In genomic region chr7:101420436-101420835, GRCh38 we compare ENCODE assay signal across 16 cellular contexts. TPM values are rescaled to one million over a fixed set of nuclear protein-coding genes. Genes with fewer than 3 reads are reported as not detected.
DNase-seq lines count a peak whose midpoint lies in the region; ATAC-seq and TF ChIP-seq lines count a peak whose summit lies in the region.
"Had no signal": no experiment of that assay in that cellular context is flagged by ENCODE, and none has a peak within 500 bp of the region (broad histone marks: within the 10 kb centered on the region; RNA-seq: fewer than 3 reads in every experiment).

No MANE protein-coding gene starts in this region.

- H2AK5ac ChIP-seq in mesendoderm (ENCODE audit: low read length): no peak overlapping the region

- H3K4me2 ChIP-seq in mesendoderm (ENCODE audit: low read length): no peak overlapping the region

- DNase-seq in Daoy (ENCODE audit: low read depth) (peak; percentile 79), HEK293T (ENCODE audit: extremely low spot score) (peak; percentile 37), WTC11 (ENCODE audit: low spot score) (peak; percentile 88), mesendoderm (peak; percentile 80), NCI-H1436 treated with DMSO at 0.1 percent for 48 hours (lab: John Stamatoyannopoulos, UW) (no peak), SIG-M5 treated with dmso at 0.1 percent for 504 hours (lab: John Stamatoyannopoulos, UW; ENCODE audit: unreplicated experiment) (no peak), kidney tubule cell (ENCODE audit: low spot score) (no peak)
- DNase-seq: aorta; effector memory CD4-positive, alpha-beta T cell; heart right ventricle; IMR-90; naive B cell; NCI-H1930; SHP77 had no signal

- no peak overlapping the region for H3K4me3 ChIP-seq in mesendoderm (ENCODE audit: low read length)
- H3K4me3 ChIP-seq: heart right ventricle, suprapubic skin had no signal

- peaks cover 3% of the 10 kb centered on the region for H3K36me3 Mint-ChIP-seq in WTC11
- H3K36me3 Mint-ChIP-seq: naive B cell had no signal

- H3K56ac ChIP-seq in mesendoderm (ENCODE audit: low read length): no peak overlapping the region

- CTCF ChIA-PET in HEK293T (lab: Yijun Ruan, JAX): no interaction called here
- CTCF ChIA-PET in WTC11 (lab: Charles Lee): interaction anchor here (1.0 to 1.6 kb wide), 2 partner anchors 10 to 17 kb away, joined by 3 to 7 read pairs; no protein-coding TSS in a partner anchor

- H3K4me1 ChIP-seq in mesendoderm (ENCODE audit: control insufficient read depth, low read depth, low read length): no peaks in the 10 kb centered on the region
- H3K4me1 ChIP-seq: heart right ventricle, suprapubic skin had no signal

- peak; percentile 97 for ATAC-seq in WTC11
- ATAC-seq: heart right ventricle had no signal

- H3K27me3 ChIP-seq in mesendoderm (ENCODE audit: insufficient read depth, low read length, poor library complexity): no peaks in the 10 kb centered on the region

- H4K5ac ChIP-seq in mesendoderm (ENCODE audit: low read length): no peak overlapping the region

- H3K4me1 Mint-ChIP-seq in WTC11: peaks cover 25% of the 10 kb centered on the region

- H3K18ac ChIP-seq in mesendoderm (ENCODE audit: low read length): no peak overlapping the region

- H3K9me3 Mint-ChIP-seq in WTC11: no peaks in the 10 kb centered on the region
- H3K9me3 Mint-ChIP-seq: naive B cell had no signal

- H3K9ac ChIP-seq in mesendoderm (ENCODE audit: low read length): no peak overlapping the region

- no CpG with 5 or more reads among the region's 5 CpGs for WGBS in mesendoderm (ENCODE audit: extremely low coverage, insufficient coverage, low lambda C conversion rate)

- H3K23ac ChIP-seq in mesendoderm (ENCODE audit: low read length): no peak overlapping the region

- POLR2A ChIA-PET in HEK293T (lab: Yijun Ruan, JAX): no interaction called here
- POLR2A ChIA-PET in WTC11 (lab: Charles Lee): no interaction called here

- no peak for TF ChIP-seq CTCF in WTC11 (IDR thresholded peaks at IDR 0.05)

- H2BK5ac ChIP-seq in mesendoderm (ENCODE audit: low read length): no peak overlapping the region

- H3K79me1 ChIP-seq in mesendoderm (ENCODE audit: low read length): no peaks in the 10 kb centered on the region

- H3K4ac ChIP-seq in mesendoderm (ENCODE audit: low read depth, low read length): no peak overlapping the region

- H3K27ac ChIP-seq in mesendoderm (ENCODE audit: low read depth, low read length): no peak overlapping the region
- H3K27ac ChIP-seq: heart right ventricle, suprapubic skin had no signal

- H2BK120ac ChIP-seq in mesendoderm (ENCODE audit: low read depth, low read length): no peak overlapping the region

- no peak overlapping the region for H3K4me3 Mint-ChIP-seq in WTC11
- H3K4me3 Mint-ChIP-seq: naive B cell had no signal

- no peaks in the 10 kb centered on the region for H3K79me2 ChIP-seq in mesendoderm (ENCODE audit: control insufficient read depth, insufficient read depth, low read length)

- H4K8ac ChIP-seq in mesendoderm (ENCODE audit: low read depth, low read length): no peak overlapping the region

- H2BK15ac ChIP-seq in mesendoderm (replicated peaks; ENCODE audit: low read depth): no peak overlapping the region

- no peaks in the 10 kb centered on the region for H3K27me3 Mint-ChIP-seq in WTC11 (ENCODE audit: low read depth)

- H3K36me3 ChIP-seq in mesendoderm (ENCODE audit: control insufficient read depth, insufficient read depth, low read length): no peaks in the 10 kb centered on the region
- H3K36me3 ChIP-seq: heart right ventricle, suprapubic skin had no signal

- 0 out of 2 replicates have a peak overlapping the region, but pooled peaks have one; percentile 65 for H3K27ac Mint-ChIP-seq in WTC11
- H3K27ac Mint-ChIP-seq: naive B cell had no signal

TF ChIP-seq in HEK293T, 16 proteins besides CTCF, POLR2A, EP300 and RAD21:
- TF ChIP-seq SP1 (IDR thresholded peaks at IDR 0.05) (no peak), CTBP1 (IDR thresholded peaks at IDR 0.05; ENCODE audit: borderline replicate concordance) (no peak), NFRKB (IDR thresholded peaks at IDR 0.05) (no peak), BHLHE40 (IDR thresholded peaks at IDR 0.05; ENCODE audit: borderline replicate concordance) (no peak), FOXK2 (IDR thresholded peaks at IDR 0.05) (no peak), PKNOX1 (IDR thresholded peaks at IDR 0.05) (no peak), ARNT (IDR thresholded peaks at IDR 0.05) (no peak), ELF4 (IDR thresholded peaks at IDR 0.05) (no peak), HDGF (IDR thresholded peaks at IDR 0.05; ENCODE audit: borderline replicate concordance) (no peak), L3MBTL2 (conservative IDR thresholded peaks at IDR 0.05) (no peak), SUZ12 (IDR thresholded peaks at IDR 0.05) (no peak), FOXM1 (IDR thresholded peaks at IDR 0.05; ENCODE audit: borderline replicate concordance) (no peak), FOXA1 (IDR thresholded peaks at IDR 0.05) (no peak), TARDBP (IDR thresholded peaks at IDR 0.05) (no peak), ZNF384 (IDR thresholded peaks at IDR 0.05) (no peak), LEF1 (IDR thresholded peaks at IDR 0.05; ENCODE audit: borderline replicate concordance) (no peak)

TF ChIP-seq in WTC11, 78 proteins besides CTCF, POLR2A, EP300 and RAD21 (continues in another document):
- TF ChIP-seq ZNF121 (CRISPR knock-in tag; IDR thresholded peaks at IDR 0.05) (no peak), ARID4B (CRISPR knock-in tag; IDR thresholded peaks at IDR 0.05; ENCODE audit: borderline replicate concordance) (no peak), MYBL2 (CRISPR knock-in tag; IDR thresholded peaks at IDR 0.05) (no peak), GABPB1 (CRISPR knock-in tag; IDR thresholded peaks at IDR 0.05) (no peak), FOXK1 (CRISPR knock-in tag; IDR thresholded peaks at IDR 0.05) (no peak), ATF1 (CRISPR knock-in tag; IDR thresholded peaks at IDR 0.05) (no peak), AFF4 (CRISPR knock-in tag; IDR thresholded peaks at IDR 0.05; ENCODE audit: borderline replicate concordance) (no peak), ZNF232 (CRISPR knock-in tag; IDR thresholded peaks at IDR 0.05) (no peak)

RNA-seq across cellular contexts. Expression of gene COL26A1, which starts 57.8 kb away (rescaled TPM):
- total RNA-seq in Daoy (2014; rRNA removed; shearing (Covaris generic)): 0.11 TPM in 1 of 2 replicates, not detected in the other
- total RNA-seq in WTC11 (2021): 64.4 to 70.9 TPM (median 67.0 TPM) in 3 replicates
- 38.5 TPM for polyA plus RNA-seq in mesendoderm (2013, experiment 1 of 2)
- 40.8 TPM for polyA plus RNA-seq in mesendoderm (2013, experiment 2 of 2)
- total RNA-seq: aorta, IMR-90, lung microvascular endothelial cell had no signal
- polyA plus RNA-seq: aorta, IMR-90 had no signal

Comparison
In these comparisons a context has a peak if more than half of its experiments do, and no peak if none do; other contexts are left out.
1. DNase-seq: peak in Daoy (single experiment), HEK293T (single experiment), WTC11 (single experiment) and mesendoderm (single experiment); none in NCI-H1436 treated with DMSO at 0.1 percent for 48 hours (single experiment), SIG-M5 treated with dmso at 0.1 percent for 504 hours (single experiment) and kidney tubule cell (single experiment).
2. RNA of gene COL26A1, which starts 57.8 kb away (total RNA-seq): 64.4 to 70.9 TPM in WTC11; 0.11 TPM in Daoy; every median in the first group is over 10 times any median in the second.